Comparison of ENCODE assay signal across 34 cellular contexts in the genomic region with DNA sequence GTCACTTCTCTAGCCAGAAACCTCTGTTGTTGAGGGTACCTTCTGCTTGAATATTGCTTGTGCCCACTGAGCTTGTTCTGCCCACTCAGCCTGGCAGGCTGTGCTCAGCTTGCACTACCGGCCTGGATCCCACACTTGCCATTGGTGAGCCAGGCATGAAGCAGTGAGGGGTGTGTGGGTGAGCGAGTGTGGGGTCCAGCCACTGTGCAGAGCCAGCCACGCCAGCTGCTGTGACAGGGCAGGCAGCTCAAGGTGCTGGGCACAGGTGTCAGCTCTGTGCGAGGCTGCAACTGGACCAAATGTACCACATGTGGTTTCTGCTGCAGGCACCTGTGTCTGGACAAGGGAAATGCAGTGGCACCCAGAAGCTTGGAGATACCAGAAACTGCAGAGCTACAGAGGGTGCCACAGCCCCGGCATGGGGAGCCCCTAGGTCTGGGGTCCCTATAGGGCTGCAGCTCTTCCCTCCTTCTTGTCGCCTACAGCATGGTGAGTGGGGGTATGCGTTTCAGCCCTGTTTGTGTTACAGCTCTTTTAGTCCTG.
"Had no signal": no experiment of that assay in that cellular context is flagged by ENCODE, and none has a peak within 500 bp of the region (broad histone marks: within the 10 kb centered on the region; RNA-seq: fewer than 3 reads in every experiment).

No MANE protein-coding gene starts in this region.

- H3K36me3 Mint-ChIP-seq: activated CD4-positive, alpha-beta memory T cell treated with anti-CD3 and anti-CD28 coated beads for 36 hours; activated CD8-positive, alpha-beta memory T cell treated with anti-CD3 and anti-CD28 coated beads, Interleukin-2, amount 10 ng/mL, durations not matched to agents 7 days and 5 days; activated naive CD8-positive, alpha-beta T cell treated with anti-CD3 and anti-CD28 coated beads for 36 hours had no signal

- H3K27ac ChIP-seq: PC-9, RWPE1, VCaP had no signal

- DNase-seq: activated B cell treated with CpG ODN at 0.5 μM for 24 hours; activated CD4-positive, alpha-beta memory T cell treated with anti-CD3 and anti-CD28 coated beads for 36 hours; activated CD4-positive, alpha-beta T cell treated with anti-CD3 and anti-CD28 coated beads for 4 hours; activated CD4-positive, alpha-beta T cell treated with anti-CD3 and anti-CD28 coated beads, Interleukin-2, amount 50 U/mL, for 1 hour; activated CD4-positive, CD25-positive, alpha-beta regulatory T cell treated with anti-CD3 and anti-CD28 coated beads, Interleukin-2, amount 50 U/mL, for 72 hours; activated CD8-positive, alpha-beta memory T cell treated with anti-CD3 and anti-CD28 coated beads for 24 hours; activated CD8-positive, alpha-beta memory T cell treated with anti-CD3 and anti-CD28 coated beads, Interleukin-2, amount 10 ng/mL, durations not matched to agents 7 days and 5 days; activated CD8-positive, alpha-beta memory T cell treated with anti-CD3 and anti-CD28 coated beads, Interleukin-2, amount 50 U/mL, for 48 hours; activated effector memory CD4-positive, alpha-beta T cell treated with Interleukin-2 at 50 U/mL for 16 hours; activated naive CD4-positive, alpha-beta T cell; activated naive CD4-positive, alpha-beta T cell treated with anti-CD3 and anti-CD28 coated beads, Interleukin-2, amount 50 U/mL, for 16 hours; activated naive CD8-positive, alpha-beta T cell treated with anti-CD3 and anti-CD28 coated beads for 36 hours; activated T-cell treated with anti-CD3 and anti-CD28 coated beads, Interleukin-2, amount 50 U/mL, for 48 hours; amniotic stem cell; IMR-90; NCI-H1092 treated with DMSO at 0.1 percent for 48 hours; NCI-H1417; NCI-H146; NCI-H187; NCI-H2029 treated with DMSO at 0.1 percent for 48 hours; NCI-H2107; NCI-H2171; NCI-H510A; NCI-H526; NCI-H748 treated with DMSO at 0.1 percent for 48 hours; PC-9; SW 1271; T-helper 1 cell; T-helper 2 cell; T-helper 9 cell had no signal

- H3K4me3 Mint-ChIP-seq: activated B cell treated with CpG ODN at 0.5 μM for 24 hours; activated CD4-positive, alpha-beta memory T cell treated with anti-CD3 and anti-CD28 coated beads for 36 hours; activated CD8-positive, alpha-beta memory T cell treated with anti-CD3 and anti-CD28 coated beads, Interleukin-2, amount 10 ng/mL, durations not matched to agents 7 days and 5 days; activated naive CD8-positive, alpha-beta T cell treated with anti-CD3 and anti-CD28 coated beads for 36 hours had no signal

- H2AFZ ChIP-seq: PC-9 had no signal

- H3K27ac Mint-ChIP-seq: activated B cell treated with CpG ODN at 0.5 μM for 24 hours; activated CD4-positive, alpha-beta memory T cell treated with anti-CD3 and anti-CD28 coated beads for 36 hours; activated CD8-positive, alpha-beta memory T cell treated with anti-CD3 and anti-CD28 coated beads, Interleukin-2, amount 10 ng/mL, durations not matched to agents 7 days and 5 days; activated naive CD8-positive, alpha-beta T cell treated with anti-CD3 and anti-CD28 coated beads for 36 hours had no signal

- H3K4me2 ChIP-seq: PC-9 had no signal

- ATAC-seq: activated CD8-positive, alpha-beta memory T cell treated with anti-CD3 and anti-CD28 coated beads, Interleukin-2, amount 10 ng/mL, durations not matched to agents 7 days and 5 days; K562; Right ventricle myocardium inferior had no signal

- H3K4me3 ChIP-seq: K562, PC-9 had no signal

- H3K27me3 Mint-ChIP-seq: activated CD4-positive, alpha-beta memory T cell treated with anti-CD3 and anti-CD28 coated beads for 36 hours; activated CD8-positive, alpha-beta memory T cell treated with anti-CD3 and anti-CD28 coated beads, Interleukin-2, amount 10 ng/mL, durations not matched to agents 7 days and 5 days; activated naive CD8-positive, alpha-beta T cell treated with anti-CD3 and anti-CD28 coated beads for 36 hours had no signal

- H3K9me3 Mint-ChIP-seq: activated CD4-positive, alpha-beta memory T cell treated with anti-CD3 and anti-CD28 coated beads for 36 hours; activated naive CD8-positive, alpha-beta T cell treated with anti-CD3 and anti-CD28 coated beads for 36 hours had no signal

- H3K4me1 Mint-ChIP-seq: activated B cell treated with CpG ODN at 0.5 μM for 24 hours; activated CD8-positive, alpha-beta memory T cell treated with anti-CD3 and anti-CD28 coated beads, Interleukin-2, amount 10 ng/mL, durations not matched to agents 7 days and 5 days; activated naive CD8-positive, alpha-beta T cell treated with anti-CD3 and anti-CD28 coated beads for 36 hours had no signal
